In genomic region chr16:10366619-10367018, GRCh38 we compare ENCODE assay signal across 2 cellular contexts. TPM values are rescaled to one million over a fixed set of nuclear protein-coding genes. Genes with fewer than 3 reads are reported as not detected.
"Had no signal": no experiment of that assay in that cellular context is flagged by ENCODE, and none has a peak within 500 bp of the region (broad histone marks: within the 10 kb centered on the region; RNA-seq: fewer than 3 reads in every experiment).

No MANE protein-coding gene starts in this region.

RNA-seq across cellular contexts. Expression of gene ATF7IP2, which starts 19.2 kb away (rescaled TPM):
- total RNA-seq: PC-9, SJCRH30 had no signal
